19 cellular contexts compared by ENCODE assay signal in the genomic region with DNA sequence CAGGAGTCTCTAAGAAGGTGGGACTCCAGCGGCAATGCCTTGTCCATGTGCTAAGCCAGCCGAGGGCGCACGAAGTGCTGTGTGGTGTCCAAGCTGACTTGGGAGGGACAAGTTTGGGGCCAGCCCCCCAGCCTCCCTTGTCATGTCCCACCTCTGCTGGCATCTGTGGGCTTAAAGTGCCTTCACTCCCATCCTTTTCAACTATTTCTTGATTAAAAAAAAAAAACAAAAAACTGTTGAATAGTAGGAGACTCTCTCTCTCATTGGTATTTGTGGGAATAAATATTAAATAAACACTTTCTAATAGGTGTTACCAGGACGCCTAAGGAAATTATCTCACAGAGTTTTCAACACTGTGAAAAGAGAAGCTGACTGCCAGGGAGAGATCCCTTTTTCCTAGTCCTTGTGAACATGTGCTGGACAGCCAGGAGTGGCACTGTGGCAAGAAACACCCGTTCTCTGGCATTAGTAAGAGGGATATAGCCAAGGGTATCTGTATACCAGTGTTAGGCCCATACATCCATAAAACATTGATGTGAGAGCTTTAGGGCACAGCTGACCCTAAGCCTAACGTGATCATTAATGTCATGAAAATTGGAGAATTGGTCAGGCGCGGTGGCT.
"Had no signal": no experiment of that assay in that cellular context is flagged by ENCODE, and none has a peak within 500 bp of the region (broad histone marks: within the 10 kb centered on the region; RNA-seq: fewer than 3 reads in every experiment).

No MANE protein-coding gene starts in this region.

- ATAC-seq: activated T-cell treated with anti-CD3 and anti-CD28 coated beads, Interleukin-2, amount 50 U/mL, for 72 hours; upper lobe of right lung had no signal

- H3K9me3 Mint-ChIP-seq: activated T-cell treated with anti-CD3 and anti-CD28 coated beads, Interleukin-2, amount 50 U/mL, for 72 hours; neural crest cell had no signal

- H3K27me3 ChIP-seq: foreskin keratinocyte, right lobe of liver, testis, upper lobe of right lung had no signal

- H3K9me3 ChIP-seq: psoas muscle, right lobe of liver, SK-N-SH, testis, upper lobe of right lung had no signal

- H3K27ac ChIP-seq: epithelial cell of prostate, foreskin keratinocyte, psoas muscle, right lobe of liver, testis, upper lobe of right lung had no signal

- DNase-seq: activated CD4-positive, alpha-beta T cell treated with anti-CD3 and anti-CD28 coated beads, Interleukin-2, amount 50 U/mL, for 1 hour; activated CD4-positive, CD25-positive, alpha-beta regulatory T cell treated with anti-CD3 and anti-CD28 coated beads, Interleukin-2, amount 50 U/mL, for 72 hours; activated CD8-positive, alpha-beta memory T cell treated with anti-CD3 and anti-CD28 coated beads for 24 hours; activated CD8-positive, alpha-beta memory T cell treated with anti-CD3 and anti-CD28 coated beads, Interleukin-2, amount 50 U/mL, for 48 hours; activated effector memory CD4-positive, alpha-beta T cell treated with anti-CD3 and anti-CD28 coated beads, Interleukin-2, amount 50 U/mL, for 16 hours; activated naive CD4-positive, alpha-beta T cell treated with anti-CD3 and anti-CD28 coated beads, Interleukin-2, amount 50 U/mL, for 16 hours; activated T-cell treated with anti-CD3 and anti-CD28 coated beads, Interleukin-2, amount 50 U/mL, for 72 hours; effector memory CD4-positive, alpha-beta T cell; foreskin keratinocyte; mammary epithelial cell; psoas muscle; right lobe of liver; stimulated activated CD4-positive, alpha-beta T cell treated with anti-CD3 and anti-CD28 coated beads, Interleukin-2, amount 100 ng/mL, for 48 hours; T-helper 9 cell; testis; upper lobe of right lung had no signal

- H3K36me3 ChIP-seq: right lobe of liver, upper lobe of right lung had no signal

- H3K4me1 ChIP-seq: right lobe of liver had no signal

- H3K27ac Mint-ChIP-seq: activated T-cell treated with anti-CD3 and anti-CD28 coated beads, Interleukin-2, amount 50 U/mL, for 72 hours had no signal

- H3K4me3 ChIP-seq: psoas muscle, right lobe of liver, testis, upper lobe of right lung had no signal

- H3K4me3 Mint-ChIP-seq: activated T-cell treated with anti-CD3 and anti-CD28 coated beads, Interleukin-2, amount 50 U/mL, for 72 hours; neural crest cell had no signal
